ENCODE assay signal across 7 cellular contexts in the genomic region with DNA sequence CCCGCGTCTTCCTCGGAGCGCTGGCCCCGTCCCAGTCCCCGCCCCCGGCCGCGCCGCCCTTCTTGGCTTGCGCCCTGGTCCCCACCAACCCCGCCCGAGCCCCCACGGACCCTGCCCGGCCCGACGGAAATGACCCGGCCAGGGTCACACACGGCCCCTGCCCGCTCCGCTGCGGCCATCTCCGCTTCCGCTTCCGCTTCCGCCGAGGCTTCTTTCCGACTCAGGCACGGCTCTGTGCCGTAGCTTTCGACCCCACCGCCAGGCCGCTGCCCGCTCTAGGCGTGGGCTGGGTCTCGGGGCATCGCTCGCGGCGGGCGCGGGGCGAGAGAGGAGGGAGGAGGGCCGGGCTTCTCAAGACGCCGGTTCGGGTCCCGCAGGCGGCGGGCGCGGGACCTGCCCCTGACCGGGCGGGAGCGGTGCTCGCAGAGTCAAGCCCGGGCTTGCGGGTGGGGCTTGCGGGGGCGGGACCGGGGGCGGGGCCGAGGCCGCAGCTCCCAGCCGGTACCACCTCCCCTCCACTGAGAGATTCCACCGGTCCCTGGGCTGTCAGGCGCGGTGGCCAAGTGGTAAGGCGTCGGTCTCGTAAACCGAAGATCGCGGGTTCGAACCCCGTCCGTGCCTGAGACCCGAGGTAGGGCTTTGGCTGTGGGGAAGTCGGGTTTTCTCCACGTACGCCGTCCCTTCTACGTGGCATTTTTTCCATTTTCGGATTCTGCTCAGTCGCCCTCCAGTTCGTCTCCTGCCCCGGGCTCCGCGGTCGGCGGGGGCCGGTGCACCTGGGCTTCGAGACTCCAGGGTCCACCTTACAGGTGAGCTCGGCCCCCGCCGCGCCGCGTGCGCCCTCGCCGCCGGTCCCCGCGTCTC.
DNase-seq lines count a peak whose midpoint lies in the region; ATAC-seq and TF ChIP-seq lines count a peak whose summit lies in the region.

No MANE protein-coding gene starts in this region.

- H3K27me3 ChIP-seq in hepatocyte, result no peaks in the 10 kb centered on the region

- H3K9me2 ChIP-seq in hepatocyte (replicated peaks; ENCODE audit: insufficient read depth), result no peaks in the 10 kb centered on the region

- ATAC-seq in GM18502 (IDR thresholded peaks at IDR 0.05; ENCODE audit: poor library complexity, unreplicated experiment), result peak; percentile 71
- ATAC-seq in HG02884 (IDR thresholded peaks at IDR 0.05; ENCODE audit: unreplicated experiment), result peak; percentile 68

- H3K36me3 ChIP-seq in hepatocyte (replicated peaks; ENCODE audit: insufficient read depth, low read depth), result no peaks in the 10 kb centered on the region

- 1% methylated on average over 51 of the region's 105 CpGs for WGBS in hepatocyte (ENCODE audit: low lambda C conversion rate, missing lambda C conversion rate)

- H4K20me1 ChIP-seq in hepatocyte (ENCODE audit: insufficient read depth, poor library complexity, severe bottlenecking), result no peaks in the 10 kb centered on the region

- DNase-seq in NCI-H187 (lab: John Stamatoyannopoulos, UW) (peak; percentile 70 to 78), T-helper 9 cell (peak; percentile 76), astrocyte of the cerebellum (ENCODE audit: low read depth) (peak; percentile 74), hepatocyte (ENCODE audit: low spot score) (peak; percentile 94), retina (peak; percentile 97)

- peak overlapping the region; percentile 91 for H2AFZ ChIP-seq in hepatocyte

- TF ChIP-seq CTCF in astrocyte of the cerebellum (IDR thresholded peaks at IDR 0.05; ENCODE audit: low read depth, low read length, missing control alignments), result no peak
- TF ChIP-seq CTCF in hepatocyte (IDR thresholded peaks at IDR 0.05; ENCODE audit: poor library complexity), result no peak

- H3K4me1 ChIP-seq in hepatocyte (ENCODE audit: insufficient read depth), result peaks cover 4% of the 10 kb centered on the region

- peak overlapping the region; percentile 90 for H3K4me2 ChIP-seq in hepatocyte

- H3K4me3 ChIP-seq in astrocyte of the cerebellum (ENCODE audit: low read depth, low read length) (peak overlapping the region; percentile 81), hepatocyte (peak overlapping the region; percentile 94)

- H3K9me3 ChIP-seq in hepatocyte (ENCODE audit: low read depth), result no peaks in the 10 kb centered on the region

- in situ Hi-C loops in astrocyte of the cerebellum (cut with HindIII; ENCODE audit: low sequenced_read_pairs), result no loop called here

- H3K79me2 ChIP-seq in hepatocyte, result no peaks in the 10 kb centered on the region

- H3K27ac ChIP-seq in hepatocyte, result peak overlapping the region; percentile 92

Comparison
In these comparisons a context has a peak if more than half of its experiments do, and no peak if none do; other contexts are left out.
1. Peak in every context shown above with its lines: DNase-seq, ATAC-seq, H3K4me3 ChIP-seq and H3K27ac ChIP-seq.